ENCODE assay signal across 8 cellular contexts in genomic region chr10:93006435-93007039, GRCh38. TPM values are rescaled to one million over a fixed set of nuclear protein-coding genes. Genes with fewer than 3 reads are reported as not detected.
A peak's percentile ranks its signal among the peaks of the same experiment; 100 is the strongest.
DNase-seq lines count a peak whose midpoint lies in the region; ATAC-seq and TF ChIP-seq lines count a peak whose summit lies in the region.

No MANE protein-coding gene starts in this region.

- H4K20me1 ChIP-seq in SK-N-SH (ENCODE audit: insufficient read depth), result no peaks in the 10 kb centered on the region

- H3K27ac ChIP-seq in C4-2B (no peak overlapping the region), HEK293 (ENCODE audit: extremely low read depth, low read depth, low read length) (no peak overlapping the region), SK-N-SH (ENCODE audit: low read depth in 2 of 2, low read length in 1 of 2) (no peak overlapping the region), tibial nerve (no peak overlapping the region)
- H3K27ac ChIP-seq in effector memory CD4-positive, alpha-beta T cell (ENCODE audit: insufficient read depth, low read length, poor library complexity, severe bottlenecking), result no peak overlapping the region

- DNase-seq in SK-N-SH (peak; percentile 30), glomerular visceral epithelial cell (ENCODE audit: extremely low spot score) (peak; percentile 43), tibial nerve (ENCODE audit: low spot score in 2 of 2) (no peak)
- no peak for DNase-seq in activated CD8-positive, alpha-beta memory T cell treated with anti-CD3 and anti-CD28 coated beads, Interleukin-2, amount 50 U/mL, for 48 hours
- DNase-seq in effector memory CD4-positive, alpha-beta T cell, result no peak

- no peak for ATAC-seq in GM18519 (IDR thresholded peaks at IDR 0.05; ENCODE audit: low FRiP score, unreplicated experiment)

- CTCF ChIA-PET in HEK293 (lab: Yijun Ruan, JAX), result interaction anchor here (0.6 to 2.2 kb wide), 26 partner anchors 9 to 351 kb away, joined by 3 to 17 read pairs (median 4); no protein-coding TSS in a partner anchor
- CTCF ChIA-PET in SK-N-SH (lab: Yijun Ruan, JAX), result interaction anchor here (0.5 to 2.4 kb wide), 33 partner anchors 10 to 513 kb away, joined by 3 to 15 read pairs (median 4); partner anchors contain the start of genes CYP26A1 and CYP26C1

- H3K9ac ChIP-seq in SK-N-SH, result no peak overlapping the region

- H2AFZ ChIP-seq in SK-N-SH (ENCODE audit: low read depth), result no peak overlapping the region

- peak; percentile 75 for TF ChIP-seq RAD21 in SK-N-SH (IDR thresholded peaks at IDR 0.05; ENCODE audit: low read length)

- no peaks in the 10 kb centered on the region for H3K9me2 ChIP-seq in SK-N-SH

- H3F3A ChIP-seq in SK-N-SH (replicated peaks; ENCODE audit: insufficient read depth), result no peaks in the 10 kb centered on the region

- H3K27me3 ChIP-seq in SK-N-SH (ENCODE audit: insufficient read depth) (no peaks in the 10 kb centered on the region), tibial nerve (no peaks in the 10 kb centered on the region)
- H3K27me3 ChIP-seq in effector memory CD4-positive, alpha-beta T cell (replicated peaks; ENCODE audit: control insufficient read depth, insufficient read depth, low read length, poor library complexity, severe bottlenecking), result no peaks in the 10 kb centered on the region

- TF ChIP-seq CTCF in C4-2B (conservative IDR thresholded peaks at IDR 0.05) (peak; percentile 89), HEK293 (tag by site-specific recombination; IDR thresholded peaks at IDR 0.05) (0 out of 2 replicates have a peak, but pooled peaks have one; percentile 31), SK-N-SH (IDR thresholded peaks at IDR 0.05) (peak; percentile 80), tibial nerve (IDR thresholded peaks at IDR 0.05) (peak in 3 of 5 experiments; percentile 26 to 36 (median 35))

- TF ChIP-seq EP300 in SK-N-SH (IDR thresholded peaks at IDR 0.05; ENCODE audit: borderline replicate concordance in 1 of 2, low read depth in 1 of 2, low read length in 1 of 2) (no peak), tibial nerve (IDR thresholded peaks at IDR 0.05) (no peak)

- H3K36me3 ChIP-seq in HEK293 (ENCODE audit: control insufficient read depth in 2 of 2, insufficient read depth in 1 of 2, low read length in 2 of 2), result no peaks in the 10 kb centered on the region
- H3K36me3 ChIP-seq in SK-N-SH (replicated peaks in 1 of 2; ENCODE audit: control insufficient read depth in 1 of 2, insufficient read depth in 2 of 2, low read length in 1 of 2), result no peaks in the 10 kb centered on the region
- H3K36me3 ChIP-seq in tibial nerve, result no peaks in the 10 kb centered on the region
- H3K36me3 ChIP-seq in effector memory CD4-positive, alpha-beta T cell (ENCODE audit: control insufficient read depth, insufficient read depth, low read length), result no peaks in the 10 kb centered on the region

- no peak overlapping the region for H3K4me2 ChIP-seq in SK-N-SH

- H3K4me3 ChIP-seq in HEK293 (ENCODE audit: low read depth, low read length) (no peak overlapping the region), SK-N-SH (ENCODE audit: low read depth in 2 of 2, low read length in 1 of 2) (no peak overlapping the region), tibial nerve (no peak overlapping the region)
- H3K4me3 ChIP-seq in effector memory CD4-positive, alpha-beta T cell (ENCODE audit: insufficient read depth, low read depth, low read length, poor library complexity, severe bottlenecking), result no peak overlapping the region

- H3K79me2 ChIP-seq in SK-N-SH (ENCODE audit: insufficient read depth), result no peaks in the 10 kb centered on the region

- 4% methylated on average over 3 of the region's 3 CpGs for WGBS in SK-N-SH (ENCODE audit: low lambda C conversion rate)
- 4 to 8% methylated on average over 3 of the region's 3 CpGs for WGBS in tibial nerve, 2 donors

- no peaks in the 10 kb centered on the region for H3K9me3 ChIP-seq in HEK293 (ENCODE audit: control insufficient read depth, insufficient read depth, low read depth, low read length)
- no peaks in the 10 kb centered on the region for H3K9me3 ChIP-seq in SK-N-SH
- H3K9me3 ChIP-seq in tibial nerve, result no peaks in the 10 kb centered on the region
- H3K9me3 ChIP-seq in effector memory CD4-positive, alpha-beta T cell (ENCODE audit: control insufficient read depth, low read length), result no peaks in the 10 kb centered on the region

- POLR2A ChIA-PET in HEK293 (lab: Yijun Ruan, JAX), result no interaction called here
- POLR2A ChIA-PET in SK-N-SH (lab: Yijun Ruan, JAX), result interaction anchor here (0.5 kb wide), 1 partner anchor 17 kb away, joined by 3 read pairs; no protein-coding TSS in a partner anchor

- TF ChIP-seq POLR2A in tibial nerve (IDR thresholded peaks at IDR 0.05), result no peak

- H3K4me1 ChIP-seq in HEK293 (ENCODE audit: control insufficient read depth, insufficient read depth, low read length) (no peaks in the 10 kb centered on the region), SK-N-SH (ENCODE audit: control insufficient read depth in 1 of 2, insufficient read depth in 2 of 2, low read depth in 1 of 2, low read length in 1 of 2) (no peaks in the 10 kb centered on the region), tibial nerve (no peaks in the 10 kb centered on the region)
- H3K4me1 ChIP-seq in effector memory CD4-positive, alpha-beta T cell (ENCODE audit: control insufficient read depth, insufficient read depth, low read length, poor library complexity, severe bottlenecking), result no peaks in the 10 kb centered on the region

TF ChIP-seq in HEK293, 187 proteins besides CTCF, POLR2A, EP300 and RAD21:
- TF ChIP-seq ZNF654 (tag by site-specific recombination; IDR thresholded peaks at IDR 0.05; ENCODE audit: low read depth) (peak; percentile 84), ZNF660 (tag by site-specific recombination; IDR thresholded peaks at IDR 0.05) (peak; percentile 71; the same call in 1 of the 2 replicates), OSR2 (tag by site-specific recombination; IDR thresholded peaks at IDR 0.05) (no peak)

TF ChIP-seq in SK-N-SH, 30 proteins besides CTCF, POLR2A, EP300 and RAD21:
- TF ChIP-seq TAF1 (IDR thresholded peaks at IDR 0.05; ENCODE audit: borderline replicate concordance, low read depth, low read length) (no peak), SMC3 (IDR thresholded peaks at IDR 0.05; ENCODE audit: low read depth, low read length) (peak; percentile 76)

RNA-seq across cellular contexts. Expression of gene CYP26C1, which starts 54.1 kb away (rescaled TPM):
- polyA plus RNA-seq in SK-N-SH (2012; rRNA removed), result not detected in 2 replicates
- polyA plus RNA-seq in SK-N-SH (2012; cell fraction: cytosol; rRNA removed), result not detected in 2 replicates
- polyA plus RNA-seq in SK-N-SH (2012; cell fraction: nucleus; rRNA removed), result not detected in 2 replicates
- 1 to 10 TPM in 1 of 4 donors, under 1 TPM in 1, not detected in 2; 0.20 to 2.2 TPM for total RNA-seq in tibial nerve

Comparison
In these comparisons a context has a peak if more than half of its experiments do, and no peak if none do; other contexts are left out.
1. CTCF ChIP-seq: peak in every context shown above with its lines; median percentile 89 in C4-2B; 80 in SK-N-SH; 35 in tibial nerve; 31 in HEK293.
2. DNase-seq: peak in SK-N-SH (single experiment) and glomerular visceral epithelial cell (single experiment); none in tibial nerve (0 of 2), activated CD8-positive, alpha-beta memory T cell treated with anti-CD3 and anti-CD28 coated beads, Interleukin-2, amount 50 U/mL, for 48 hours (single experiment) and effector memory CD4-positive, alpha-beta T cell (0 of 3).